In genomic region chr10:79555910-79556309, GRCh38 we compare ENCODE assay signal across 25 cellular contexts. TPM values are rescaled to one million over a fixed set of nuclear protein-coding genes. Genes with fewer than 3 reads are reported as not detected.
DNase-seq lines count a peak whose midpoint lies in the region; ATAC-seq, FAIRE-seq and TF ChIP-seq lines count a peak whose summit lies in the region.
"Had no signal": no experiment of that assay in that cellular context is flagged by ENCODE, and none has a peak within 500 bp of the region (broad histone marks: within the 10 kb centered on the region; RNA-seq: fewer than 3 reads in every experiment).

No MANE protein-coding gene starts in this region.

- 0% methylated on average over 4 of the region's 4 CpGs for WGBS in K562 (ENCODE audit: insufficient coverage, low coverage, missing lambda C conversion rate)

- in situ Hi-C loops in K562 (cut with MboI), result loop anchor here (5.0 kb wide), 1 partner anchor 56 kb away; the partner anchor contains the start of gene SFTPA1

- no TSS peak for BruUV-seq in K562 (replicated peaks; lab: Mats Ljungman, UMichigan)

- intact Hi-C loops in K562 (cut with micrococcal nuclease) (loop anchor here (1.0 kb wide), 1 partner anchor 58 kb away; no protein-coding TSS in a partner anchor), lower lobe of right lung (cut with DNase I) (no loop called here), colonic mucosa (cut with DNase I) (no loop called here)

- CTCF ChIA-PET in K562 (lab: Yijun Ruan, JAX; ENCODE audit: low intra/inter-chr PET ratio), result no interaction called here

- no peaks in the 10 kb centered on the region for H3K79me2 ChIP-seq in K562 (ENCODE audit: control insufficient read depth, insufficient read depth, low read length)

- TF ChIP-seq CTCF in C4-2B (conservative IDR thresholded peaks at IDR 0.05), result no peak
- no peak for TF ChIP-seq CTCF in K562 (IDR thresholded peaks at IDR 0.05 in 2 of 3, conservative IDR thresholded peaks at IDR 0.05 in 1 of 3; ENCODE audit: insufficient read depth in 2 of 3, low read depth in 1 of 3, low read length in 3 of 3)
- no peak for TF ChIP-seq CTCF in lower lobe of right lung (IDR thresholded peaks at IDR 0.05)
- no peak for TF ChIP-seq CTCF in colonic mucosa (IDR thresholded peaks at IDR 0.05)

- TF ChIP-seq POLR2A in K562 (conservative IDR thresholded peaks at IDR 0.05), result no peak

- peak; percentile 40 for FAIRE-seq in K562 (lab: Jason Lieb, UNC)
- FAIRE-seq: D721Med, GM12891, GM18507, H54 had no signal

- DNase-seq in K562 (ENCODE audit: extremely low read depth in 1 of 4, low spot score in 3 of 4), result no peak
- no peak for DNase-seq in lower lobe of right lung
- DNase-seq in colonic mucosa, result no peak
- DNase-seq in effector CD8-positive, alpha-beta T cell (lab: John Stamatoyannopoulos, UW), result no peak
- no peak for DNase-seq in DMS79 (lab: John Stamatoyannopoulos, UW)
- DNase-seq: C1 segment of cervical spinal cord; CD4-positive, alpha-beta T cell; CD8-positive, alpha-beta memory T cell; DMS 273 treated with DMSO at 0.1 percent for 48 hours; DMS79 treated with DMSO at 0.1 percent for 48 hours; GF-D8; GOT3; HFFc6 had no signal

- H3K4me2 ChIP-seq in K562 (ENCODE audit: insufficient read depth, low read length), result no peak overlapping the region

- no peaks in the 10 kb centered on the region for H3K4me1 ChIP-seq in K562 (replicated peaks in 1 of 2; ENCODE audit: control insufficient read depth in 2 of 2, insufficient read depth in 2 of 2, low read length in 2 of 2)
- no peaks in the 10 kb centered on the region for H3K4me1 ChIP-seq in lower lobe of right lung
- H3K4me1 ChIP-seq in colonic mucosa, result peaks cover 3% of the 10 kb centered on the region
- H3K4me1 ChIP-seq: HAP-1 had no signal

- no peak for TF ChIP-seq EP300 in K562 (IDR thresholded peaks at IDR 0.05; ENCODE audit: low read length)

- H3K9ac ChIP-seq in K562 (ENCODE audit: insufficient read depth in 1 of 2, low read depth in 2 of 2, low read length in 2 of 2) (no peak overlapping the region), colonic mucosa (ENCODE audit: low read depth in 2 of 2, low read length in 2 of 2) (no peak overlapping the region)

- TF ChIP-seq RAD21 in K562 (CRISPR knock-in tag; conservative IDR thresholded peaks at IDR 0.05 in 1 of 2, IDR thresholded peaks at IDR 0.05 in 1 of 2), result no peak

- no peaks in the 10 kb centered on the region for H3K9me1 ChIP-seq in K562 (ENCODE audit: control insufficient read depth, insufficient read depth, low read length)

- H3K4me3 ChIP-seq in K562, result no peak overlapping the region
- no peak overlapping the region for H3K4me3 ChIP-seq in lower lobe of right lung
- H3K4me3 ChIP-seq in colonic mucosa, result no peak overlapping the region
- H3K4me3 ChIP-seq: HAP-1 had no signal

- POLR2A ChIA-PET in K562 (lab: Yijun Ruan, JAX), result interaction anchor here (0.6 kb wide), 1 partner anchor 1363 kb away, joined by 3 read pairs; no protein-coding TSS in a partner anchor

- H3K27ac ChIP-seq in C4-2B (peak overlapping the region; percentile 73), K562 (ENCODE audit: extremely low read depth, low read depth, low read length) (no peak overlapping the region), lower lobe of right lung (no peak overlapping the region), colonic mucosa (no peak overlapping the region)

- H3K9me3 ChIP-seq in K562 (replicated peaks; ENCODE audit: control insufficient read depth, insufficient read depth, low read depth, low read length) (no peaks in the 10 kb centered on the region), lower lobe of right lung (no peaks in the 10 kb centered on the region), colonic mucosa (no peaks in the 10 kb centered on the region)
- H3K9me3 ChIP-seq: HAP-1 had no signal

- H3K27me3 ChIP-seq in K562 (ENCODE audit: control insufficient read depth in 2 of 2, insufficient read depth in 2 of 2, low read length in 2 of 2) (peaks cover 11 to 49% of the 10 kb centered on the region in 2 experiments), lower lobe of right lung (ENCODE audit: low read depth) (no peaks in the 10 kb centered on the region), colonic mucosa (no peaks in the 10 kb centered on the region)

- peaks cover 4% of the 10 kb centered on the region; the same call in 1 of the 2 replicates for H4K20me1 ChIP-seq in K562 (replicated peaks; ENCODE audit: control insufficient read depth, insufficient read depth, low read length)

- H2AFZ ChIP-seq in K562 (ENCODE audit: low read depth, low read length), result no peak overlapping the region

- H3K36me3 ChIP-seq in K562 (ENCODE audit: control insufficient read depth, insufficient read depth, low read length) (no peaks in the 10 kb centered on the region), lower lobe of right lung (no peaks in the 10 kb centered on the region), colonic mucosa (no peaks in the 10 kb centered on the region)
- H3K36me3 ChIP-seq: HAP-1 had no signal

- no peak for ATAC-seq in K562
- ATAC-seq in lower lobe of right lung, result peak; percentile 3 to 6
- ATAC-seq in GM21786 (IDR thresholded peaks at IDR 0.05; ENCODE audit: unreplicated experiment), result no peak

RNA-seq across cellular contexts. Expression of gene SFTPA2, which starts 4.3 kb away (rescaled TPM):
- not detected in 2 replicates for total RNA-seq in K562 (2011; cell fraction: chromatin; rRNA removed; ENCODE audit: low replicate concordance)
- not detected in 2 replicates for total RNA-seq in K562 (2011; cell fraction: nucleolus; rRNA removed)
- not detected in 2 replicates for total RNA-seq in K562 (2011; cell fraction: nucleoplasm; rRNA removed)
- not detected in 2 replicates for total RNA-seq in K562 (2014; rRNA removed)
- not detected in 2 replicates for total RNA-seq in K562 (2014; rRNA removed; fragmentation: Illumina TruSeq; extraction: Trizol)
- total RNA-seq in K562 (2015; rRNA removed; fragmentation: Illumina TruSeq; extraction: Trizol), result not detected in 2 replicates
- 4.1 and 5.3 TPM in 2 replicates for total RNA-seq in K562 (2021)
- not detected in 2 replicates for polyA plus RNA-seq in K562 (2011; rRNA removed)
- polyA plus RNA-seq in K562 (2011; cell fraction: cytosol; rRNA removed), result not detected in 2 replicates
- polyA plus RNA-seq in K562 (2011; cell fraction: nucleus; rRNA removed), result not detected in 2 replicates
- polyA plus RNA-seq in K562 (2012), result not detected in 2 replicates
- polyA plus RNA-seq in K562 (2014; fragmentation: Illumina TruSeq; extraction: Trizol), result not detected in 2 replicates
- not detected for polyA plus RNA-seq in K562 (2014; fragmentation: Nextera tagmentation; extraction: Ambion mirVana)
- polyA plus RNA-seq in K562 (2014; rRNA removed), result not detected in 2 replicates
- polyA minus RNA-seq in K562 (2011; rRNA and poly(A)+ RNA removed), result not detected in 2 replicates
- not detected in 2 replicates for polyA minus RNA-seq in K562 (2011; cell fraction: cytosol; rRNA and poly(A)+ RNA removed)
- not detected in 2 replicates for polyA minus RNA-seq in K562 (2011; cell fraction: nucleus; rRNA and poly(A)+ RNA removed)
- total RNA-seq in lower lobe of right lung, result 14,717 TPM
- total RNA-seq in colonic mucosa, result 10 to 100 TPM in 1 of 2 donors, 1 to 10 TPM in 1; 5.6 to 14.2 TPM
- total RNA-seq: A172; A673; CD4-positive, alpha-beta T cell; CD8-positive, alpha-beta memory T cell; Daoy; G401; HFFc6 had no signal
- polyA plus RNA-seq: BJ; CD8-positive, alpha-beta memory T cell had no signal

RNA-seq across cellular contexts. Expression of gene EIF5AL1, which starts 43.6 kb away (rescaled TPM):
- 0.16 TPM in 1 of 2 replicates, not detected in the other for total RNA-seq in K562 (2011; cell fraction: chromatin; rRNA removed; ENCODE audit: low replicate concordance)
- 0.13 and 0.17 TPM in 2 replicates for total RNA-seq in K562 (2011; cell fraction: nucleolus; rRNA removed)
- 0.15 and 0.31 TPM in 2 replicates for total RNA-seq in K562 (2011; cell fraction: nucleoplasm; rRNA removed)
- 0.65 and 0.68 TPM in 2 replicates for total RNA-seq in K562 (2014; rRNA removed)
- 0.80 and 0.83 TPM in 2 replicates for total RNA-seq in K562 (2014; rRNA removed; fragmentation: Illumina TruSeq; extraction: Trizol)
- total RNA-seq in K562 (2015; rRNA removed; fragmentation: Illumina TruSeq; extraction: Trizol), result 0.18 and 0.30 TPM in 2 replicates
- total RNA-seq in K562 (2021), result 0.27 and 0.31 TPM in 2 replicates
- 1.6 and 1.8 TPM in 2 replicates for polyA plus RNA-seq in K562 (2011; rRNA removed)
- polyA plus RNA-seq in K562 (2011; cell fraction: cytosol; rRNA removed), result 0.97 and 1.1 TPM in 2 replicates
- polyA plus RNA-seq in K562 (2011; cell fraction: nucleus; rRNA removed), result 0.20 and 0.35 TPM in 2 replicates
- polyA plus RNA-seq in K562 (2012), result 0.54 and 1.1 TPM in 2 replicates
- 3.2 and 3.4 TPM in 2 replicates for polyA plus RNA-seq in K562 (2014; fragmentation: Illumina TruSeq; extraction: Trizol)
- under 1 TPM in 1 of 2 experiments, not detected in 1; 0.03 TPM for polyA plus RNA-seq in K562 (2014; fragmentation: Nextera tagmentation; extraction: Ambion mirVana)
- 0.37 and 0.43 TPM in 2 replicates for polyA plus RNA-seq in K562 (2014; rRNA removed)
- 3.2 and 4.7 TPM in 2 replicates for polyA minus RNA-seq in K562 (2011; rRNA and poly(A)+ RNA removed)
- polyA minus RNA-seq in K562 (2011; cell fraction: cytosol; rRNA and poly(A)+ RNA removed), result 0.64 and 0.67 TPM in 2 replicates
- polyA minus RNA-seq in K562 (2011; cell fraction: nucleus; rRNA and poly(A)+ RNA removed), result under 0.01 and 0.11 TPM in 2 replicates
- total RNA-seq in lower lobe of right lung, result not detected
- 1 to 10 TPM in 1 of 2 donors, under 1 TPM in 1; 0.19 to 1.6 TPM for total RNA-seq in colonic mucosa

RNA-seq across cellular contexts. Expression of gene SFTPA1, which starts 54.8 kb away (rescaled TPM):
- not detected in 2 replicates for total RNA-seq in K562 (2011; cell fraction: chromatin; rRNA removed; ENCODE audit: low replicate concordance)
- not detected in 2 replicates for total RNA-seq in K562 (2011; cell fraction: nucleolus; rRNA removed)
- total RNA-seq in K562 (2011; cell fraction: nucleoplasm; rRNA removed), result not detected in 2 replicates
- 0.08 TPM in 1 of 2 replicates, not detected in the other for total RNA-seq in K562 (2014; rRNA removed)
- not detected in 2 replicates for total RNA-seq in K562 (2014; rRNA removed; fragmentation: Illumina TruSeq; extraction: Trizol)
- total RNA-seq in K562 (2015; rRNA removed; fragmentation: Illumina TruSeq; extraction: Trizol), result not detected in 2 replicates
- total RNA-seq in K562 (2021), result 3.5 and 5.2 TPM in 2 replicates
- polyA plus RNA-seq in K562 (2011; rRNA removed), result 0.04 TPM in 1 of 2 replicates, not detected in the other
- 0.03 and 0.07 TPM in 2 replicates for polyA plus RNA-seq in K562 (2011; cell fraction: cytosol; rRNA removed)
- not detected in 2 replicates for polyA plus RNA-seq in K562 (2011; cell fraction: nucleus; rRNA removed)
- polyA plus RNA-seq in K562 (2012), result 0.12 TPM in 1 of 2 replicates, not detected in the other
- polyA plus RNA-seq in K562 (2014; fragmentation: Illumina TruSeq; extraction: Trizol), result not detected in 2 replicates
- polyA plus RNA-seq in K562 (2014; fragmentation: Nextera tagmentation; extraction: Ambion mirVana), result under 1 TPM in 1 of 2 experiments, not detected in 1; 0.11 TPM
- 0.05 TPM in 1 of 2 replicates, not detected in the other for polyA plus RNA-seq in K562 (2014; rRNA removed)
- polyA minus RNA-seq in K562 (2011; rRNA and poly(A)+ RNA removed), result not detected in 2 replicates
- polyA minus RNA-seq in K562 (2011; cell fraction: cytosol; rRNA and poly(A)+ RNA removed), result not detected in 2 replicates
- polyA minus RNA-seq in K562 (2011; cell fraction: nucleus; rRNA and poly(A)+ RNA removed), result not detected in 2 replicates
- 10,352 TPM for total RNA-seq in lower lobe of right lung
- 1 to 10 TPM in 1 of 2 donors, under 1 TPM in 1; 0.77 to 8.8 TPM for total RNA-seq in colonic mucosa
- total RNA-seq: A673; CD4-positive, alpha-beta T cell; CD8-positive, alpha-beta memory T cell; Daoy; G401; HFFc6 had no signal
- polyA plus RNA-seq: BJ; CD8-positive, alpha-beta memory T cell had no signal

Comparison
In these comparisons a context has a peak if more than half of its experiments do, and no peak if none do; other contexts are left out.
1. ATAC-seq: peak in lower lobe of right lung (2 of 2); none in K562 (single experiment) and GM21786 (single experiment).
2. RNA of gene SFTPA2, which starts 4.3 kb away (total RNA-seq): 14,717 TPM in lower lobe of right lung (single experiment); 5.6 to 14.2 TPM in colonic mucosa and 4.1 to 5.3 TPM in K562; every median in the first group is over 100 times any median in the second.
3. RNA of gene SFTPA1, which starts 54.8 kb away (total RNA-seq): 10,352 TPM in lower lobe of right lung (single experiment); 0.77 to 8.8 TPM in colonic mucosa and 0.08 to 5.2 TPM in K562; every median in the first group is over 1,000 times any median in the second.